In the genomic region with DNA sequence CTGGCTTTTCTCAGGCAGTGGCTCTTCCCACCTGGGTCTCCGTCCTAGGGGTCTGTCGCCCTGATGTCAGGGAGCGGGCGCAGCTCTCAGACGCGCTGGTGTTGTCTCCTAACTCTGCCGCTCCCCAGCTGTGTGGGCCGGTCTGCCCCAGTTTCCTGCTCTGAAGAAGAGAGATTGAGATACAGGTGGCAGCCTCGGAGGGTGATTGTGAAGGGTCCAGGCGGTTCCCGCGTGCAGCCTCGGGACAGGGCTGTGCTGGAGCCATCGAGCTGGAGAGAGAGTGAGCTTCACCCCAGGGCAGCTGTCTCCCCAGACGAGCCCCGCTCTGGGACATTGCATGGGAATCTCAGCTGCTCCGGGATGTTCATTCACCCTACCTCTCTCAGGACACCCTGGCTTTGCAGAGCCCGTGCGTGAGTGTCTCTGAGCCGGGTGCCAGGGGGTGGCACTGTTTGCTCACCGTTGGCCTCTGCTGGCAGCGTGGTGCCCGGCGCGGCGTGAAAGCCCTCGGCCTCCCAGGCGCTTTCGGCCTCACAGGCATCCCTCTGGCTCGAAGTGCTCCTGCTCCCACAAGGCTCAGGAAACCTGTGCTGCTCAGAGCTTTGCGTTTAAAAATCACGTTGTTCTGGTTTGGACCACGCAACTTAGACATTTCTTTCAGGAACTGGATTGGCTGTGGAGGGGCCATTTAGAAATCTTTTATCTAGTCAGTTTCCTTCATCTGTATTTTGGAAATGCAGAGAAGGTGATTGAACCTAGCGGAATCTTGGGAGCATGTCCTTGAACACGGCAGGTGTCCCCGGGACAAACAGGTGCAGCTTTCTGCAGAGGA, we compare ENCODE assay signal across 1 cellular context.
TF ChIP-seq lines count a peak whose summit lies in the region.

No MANE protein-coding gene starts in this region.

TF ChIP-seq in A549, 52 proteins besides CTCF, POLR2A, EP300 and RAD21 (continued from another document):
- TF ChIP-seq KDM1A (IDR thresholded peaks at IDR 0.05; ENCODE audit: low read depth) (no peak), CHD2 (IDR thresholded peaks at IDR 0.05; ENCODE audit: low read length, partially characterized antibody) (no peak), CHD4 (IDR thresholded peaks at IDR 0.05; ENCODE audit: borderline replicate concordance) (no peak)
